Comparison of ENCODE assay signal across 8 cellular contexts in the genomic region with DNA sequence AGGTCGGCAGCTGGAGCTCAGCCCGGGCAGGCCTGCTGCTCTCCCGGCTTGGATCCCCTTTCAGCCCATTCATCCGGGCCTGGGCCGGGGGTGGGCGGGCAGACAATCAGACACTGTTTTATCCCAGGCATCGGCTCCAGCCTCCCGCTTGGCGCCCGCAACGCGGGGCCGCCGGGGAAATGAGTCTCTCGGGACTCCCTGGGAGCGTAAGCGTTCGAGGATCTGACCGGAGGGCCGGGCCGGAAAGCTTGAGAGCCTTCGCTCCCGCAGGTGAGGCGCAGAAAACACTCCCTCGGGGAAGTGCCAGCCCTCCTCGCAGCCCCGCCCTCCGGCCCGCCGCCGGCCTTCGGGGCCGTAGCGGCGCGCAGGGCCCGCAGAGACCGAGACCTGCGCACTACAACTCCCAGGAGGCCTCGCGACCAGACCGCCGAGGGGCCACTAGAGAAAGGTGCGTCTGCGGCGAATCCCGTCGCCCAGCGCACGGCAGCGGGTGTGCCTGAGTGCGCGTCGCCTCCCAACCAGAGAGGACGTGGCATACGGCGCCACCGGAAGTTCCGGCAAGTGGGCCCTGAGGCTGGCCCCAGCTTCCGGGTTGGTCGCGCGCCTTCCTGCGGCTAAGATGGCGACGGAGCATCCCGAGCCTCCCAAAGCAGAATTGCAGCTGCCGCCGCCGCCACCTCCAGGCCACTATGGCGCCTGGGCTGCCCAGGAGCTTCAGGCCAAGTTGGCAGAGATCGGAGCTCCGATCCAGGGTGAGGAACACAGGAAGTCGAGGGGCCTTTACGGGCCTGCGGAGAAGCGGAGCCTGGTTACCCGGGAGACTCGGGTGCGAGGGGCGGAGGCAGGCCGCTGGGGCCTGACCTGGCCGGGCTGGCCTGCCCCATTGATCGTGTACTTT. TPM values are rescaled to one million over a fixed set of nuclear protein-coding genes. Genes with fewer than 3 reads are reported as not detected.
DNase-seq lines count a peak whose midpoint lies in the region; ATAC-seq lines count a peak whose summit lies in the region.

A gene with protein sequence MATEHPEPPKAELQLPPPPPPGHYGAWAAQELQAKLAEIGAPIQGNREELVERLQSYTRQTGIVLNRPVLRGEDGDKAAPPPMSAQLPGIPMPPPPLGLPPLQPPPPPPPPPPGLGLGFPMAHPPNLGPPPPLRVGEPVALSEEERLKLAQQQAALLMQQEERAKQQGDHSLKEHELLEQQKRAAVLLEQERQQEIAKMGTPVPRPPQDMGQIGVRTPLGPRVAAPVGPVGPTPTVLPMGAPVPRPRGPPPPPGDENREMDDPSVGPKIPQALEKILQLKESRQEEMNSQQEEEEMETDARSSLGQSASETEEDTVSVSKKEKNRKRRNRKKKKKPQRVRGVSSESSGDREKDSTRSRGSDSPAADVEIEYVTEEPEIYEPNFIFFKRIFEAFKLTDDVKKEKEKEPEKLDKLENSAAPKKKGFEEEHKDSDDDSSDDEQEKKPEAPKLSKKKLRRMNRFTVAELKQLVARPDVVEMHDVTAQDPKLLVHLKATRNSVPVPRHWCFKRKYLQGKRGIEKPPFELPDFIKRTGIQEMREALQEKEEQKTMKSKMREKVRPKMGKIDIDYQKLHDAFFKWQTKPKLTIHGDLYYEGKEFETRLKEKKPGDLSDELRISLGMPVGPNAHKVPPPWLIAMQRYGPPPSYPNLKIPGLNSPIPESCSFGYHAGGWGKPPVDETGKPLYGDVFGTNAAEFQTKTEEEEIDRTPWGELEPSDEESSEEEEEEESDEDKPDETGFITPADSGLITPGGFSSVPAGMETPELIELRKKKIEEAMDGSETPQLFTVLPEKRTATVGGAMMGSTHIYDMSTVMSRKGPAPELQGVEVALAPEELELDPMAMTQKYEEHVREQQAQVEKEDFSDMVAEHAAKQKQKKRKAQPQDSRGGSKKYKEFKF (plus strand): TSS at position 599 of the 898 bp plus-strand sequence. CDS start 21 bp downstream, at position 620.

- ATAC-seq in GM21360 (IDR thresholded peaks at IDR 0.05; ENCODE audit: unreplicated experiment): peak; percentile 93
- peak; percentile 97 for ATAC-seq in effector memory CD8-positive, alpha-beta T cell (replicated peaks)

- peaks cover 9% of the 10 kb centered on the region for H3K36me3 ChIP-seq in mesendoderm (ENCODE audit: control insufficient read depth, insufficient read depth, low read length)

- H3K9me3 Mint-ChIP-seq in effector memory CD8-positive, alpha-beta T cell: no peaks in the 10 kb centered on the region

- peak within 1 kb of the TSS; percentile 90 for H3K9ac ChIP-seq in mesendoderm (ENCODE audit: low read length)

- H3K27me3 ChIP-seq in mesendoderm (ENCODE audit: insufficient read depth, low read length, poor library complexity): no peaks in the 10 kb centered on the region

- H2AK5ac ChIP-seq in mesendoderm (ENCODE audit: low read length): no peak within 1 kb of the TSS

- H3K4me1 Mint-ChIP-seq in effector memory CD8-positive, alpha-beta T cell (ENCODE audit: low read depth in 2 of 2): peaks cover 17 to 25% of the 10 kb centered on the region in 2 donors

- no peak within 1 kb of the TSS for H2BK120ac ChIP-seq in mesendoderm (ENCODE audit: low read depth, low read length)

- H3K4me1 ChIP-seq in mesendoderm (ENCODE audit: control insufficient read depth, low read depth, low read length): peaks cover 3% of the 10 kb centered on the region

- H3K56ac ChIP-seq in mesendoderm (ENCODE audit: low read length): peak within 1 kb of the TSS; percentile 87

- H3K79me2 ChIP-seq in mesendoderm (ENCODE audit: control insufficient read depth, insufficient read depth, low read length): peaks cover 18% of the 10 kb centered on the region

- peak; percentile 94 for DNase-seq in COLO829 (ENCODE audit: low spot score)
- peak; percentile 99 for DNase-seq in HT1080 (ENCODE audit: low read depth)
- DNase-seq in NOMO-1 treated with DMSO at 0.1 percent for 48 hours (lab: John Stamatoyannopoulos, UW; ENCODE audit: unreplicated experiment): peak; percentile 98
- DNase-seq in activated CD8-positive, alpha-beta memory T cell treated with anti-CD3 and anti-CD28 coated beads for 4 hours (ENCODE audit: low read depth in 2 of 2): peak; percentile 91 to 92
- DNase-seq in effector memory CD8-positive, alpha-beta T cell: peak; percentile 87 to 93 (median 93)
- DNase-seq in mesendoderm: peak; percentile 100
- DNase-seq in stimulated activated CD8-positive, alpha-beta memory T cell treated with anti-CD3 and anti-CD28 coated beads, Interleukin-15, amount 100 ng/mL, for 1 hour (ENCODE audit: low read depth): peak; percentile 87

- no peak within 1 kb of the TSS for H2BK15ac ChIP-seq in mesendoderm (replicated peaks; ENCODE audit: low read depth)

- peak within 1 kb of the TSS; percentile 97 for H3K18ac ChIP-seq in mesendoderm (ENCODE audit: low read length)

- H3K4me3 Mint-ChIP-seq in effector memory CD8-positive, alpha-beta T cell: peak within 1 kb of the TSS; percentile 95 to 99

- peak within 1 kb of the TSS; percentile 92 for H3K4ac ChIP-seq in mesendoderm (ENCODE audit: low read depth, low read length)

- H3K4me2 ChIP-seq in mesendoderm (ENCODE audit: low read length): peak within 1 kb of the TSS; percentile 50

- peaks cover 47% of the 10 kb centered on the region for H3K36me3 Mint-ChIP-seq in effector memory CD8-positive, alpha-beta T cell (ENCODE audit: insufficient read depth)

- peaks cover 11% of the 10 kb centered on the region for H3K79me1 ChIP-seq in mesendoderm (ENCODE audit: low read length)

- peak within 1 kb of the TSS; percentile 30 for H4K8ac ChIP-seq in mesendoderm (ENCODE audit: low read depth, low read length)

- H3K27ac ChIP-seq in mesendoderm (ENCODE audit: low read depth, low read length): peak within 1 kb of the TSS; percentile 98

- H3K23ac ChIP-seq in mesendoderm (ENCODE audit: low read length): peak within 1 kb of the TSS; percentile 2

- no CpG with 5 or more reads among the region's 84 CpGs for WGBS in mesendoderm (ENCODE audit: extremely low coverage, insufficient coverage, low lambda C conversion rate)

- H3K27me3 Mint-ChIP-seq in effector memory CD8-positive, alpha-beta T cell: peaks cover 0 to 8% of the 10 kb centered on the region in 2 donors

- peak within 1 kb of the TSS; percentile 84 for H4K5ac ChIP-seq in mesendoderm (ENCODE audit: low read length)

- H2BK5ac ChIP-seq in mesendoderm (ENCODE audit: low read length): peak within 1 kb of the TSS; percentile 59

- peak within 1 kb of the TSS; percentile 91 to 98 for H3K27ac Mint-ChIP-seq in effector memory CD8-positive, alpha-beta T cell

- peak within 1 kb of the TSS; percentile 87 for H3K4me3 ChIP-seq in mesendoderm (ENCODE audit: low read length)

RNA-seq across cellular contexts. Expression of the gene that starts here (rescaled TPM):
- 230 and 239 TPM in 2 replicates for total RNA-seq in HT1080 (2014; rRNA removed; shearing (Covaris generic))
- polyA plus RNA-seq in HT1080 (2015; cell fraction: cytosol; rRNA removed): 160 and 162 TPM in 2 replicates
- polyA plus RNA-seq in HT1080 (2015; cell fraction: nucleus; rRNA removed): 304 and 323 TPM in 2 replicates
- 150 TPM for polyA plus RNA-seq in mesendoderm (2013, experiment 1 of 2)
- polyA plus RNA-seq in mesendoderm (2013, experiment 2 of 2): 150 TPM

Comparison
In these comparisons a context has a peak if more than half of its experiments do, and no peak if none do; other contexts are left out.
1. Peak in every context shown above with its lines: DNase-seq, ATAC-seq, H3K4me3 ChIP-seq and H3K27ac ChIP-seq.